ENCODE assay signal across 1 cellular context in genomic region chr2:84840306-84840705, GRCh38.
TF ChIP-seq lines count a peak whose summit lies in the region.

No MANE protein-coding gene starts in this region.

TF ChIP-seq in HepG2, 621 proteins besides CTCF, POLR2A, EP300 and RAD21 (continued from another document):
- no peak for TF ChIP-seq ZNF512B (CRISPR knock-in tag; IDR thresholded peaks at IDR 0.05; ENCODE audit: borderline replicate concordance)
- no peak for TF ChIP-seq ZFAT (CRISPR knock-in tag; conservative IDR thresholded peaks at IDR 0.05)
TF ChIP-seq in HepG2: peak in this region for 0.
